In genomic region chr6:95846652-95847051, GRCh38 we compare ENCODE assay signal across 16 cellular contexts.
A peak's percentile ranks its signal among the peaks of the same experiment; 100 is the strongest.
DNase-seq lines count a peak whose midpoint lies in the region; ATAC-seq lines count a peak whose summit lies in the region.
"Had no signal": no experiment of that assay in that cellular context is flagged by ENCODE, and none has a peak within 500 bp of the region (broad histone marks: within the 10 kb centered on the region; RNA-seq: fewer than 3 reads in every experiment).

No MANE protein-coding gene starts in this region.

- peak; percentile 79 for ATAC-seq in left ventricle myocardium superior
- no peak for ATAC-seq in HG03095 (IDR thresholded peaks at IDR 0.05; ENCODE audit: unreplicated experiment)
- ATAC-seq: HCT116 had no signal

- intact Hi-C loops in left ventricle myocardium superior (cut with micrococcal nuclease), result no loop called here

- peak; percentile 64 for DNase-seq in NCI-H2171 treated with DMSO at 0.1 percent for 48 hours (lab: John Stamatoyannopoulos, UW)
- DNase-seq in NCI-H2171 (lab: John Stamatoyannopoulos, UW), result no peak
- peak; percentile 77 for DNase-seq in NCI-H1105 treated with DMSO at 0.1 percent for 48 hours (lab: John Stamatoyannopoulos, UW)
- DNase-seq in NCI-H510A treated with DMSO at 0.1 percent for 48 hours (lab: John Stamatoyannopoulos, UW), result peak; percentile 9
- DNase-seq in left ventricle myocardium superior, result no peak
- no peak for DNase-seq in stimulated activated CD4-positive, alpha-beta T cell treated with anti-CD3 and anti-CD28 coated beads, Interleukin-15, amount 100 ng/mL, for 24 hours
- DNase-seq: EL, GF-D8, KG1, NCI-H1092, NCI-H187, NCI-H2107, NCI-H345, SHP77 had no signal

Comparison
In these comparisons a context has a peak if more than half of its experiments do, and no peak if none do; other contexts are left out.
1. DNase-seq: peak in NCI-H2171 treated with DMSO at 0.1 percent for 48 hours (single experiment), NCI-H1105 treated with DMSO at 0.1 percent for 48 hours (single experiment) and NCI-H510A treated with DMSO at 0.1 percent for 48 hours (single experiment); none in NCI-H2171 (single experiment), left ventricle myocardium superior (single experiment) and stimulated activated CD4-positive, alpha-beta T cell treated with anti-CD3 and anti-CD28 coated beads, Interleukin-15, amount 100 ng/mL, for 24 hours (single experiment).